ENCODE assay signal across 1 cellular context in genomic region chr11:72432347-72433287, GRCh38.
TF ChIP-seq lines count a peak whose summit lies in the region.

No MANE protein-coding gene starts in this region.

TF ChIP-seq in HepG2, 621 proteins besides CTCF, POLR2A, EP300 and RAD21 (continues in another document):
- TF ChIP-seq ZNF629 (CRISPR knock-in tag; conservative IDR thresholded peaks at IDR 0.05) (peak; percentile 47; the same call in 1 of the 2 replicates), MTERF4 (CRISPR knock-in tag; IDR thresholded peaks at IDR 0.05) (no peak), REL (CRISPR knock-in tag; conservative IDR thresholded peaks at IDR 0.05) (no peak), ASH2L (IDR thresholded peaks at IDR 0.05; ENCODE audit: insufficient read length, low read depth, low read length) (peak; percentile 32), CBFB (CRISPR knock-in tag; IDR thresholded peaks at IDR 0.05) (no peak), KLF9 (CRISPR knock-in tag; IDR thresholded peaks at IDR 0.05; ENCODE audit: low read depth) (no peak), SALL1 (CRISPR knock-in tag; IDR thresholded peaks at IDR 0.05) (peak; percentile 26; the same call in 1 of the 2 replicates), ZNF878 (CRISPR knock-in tag; IDR thresholded peaks at IDR 0.05) (no peak), ARID5B (CRISPR knock-in tag; IDR thresholded peaks at IDR 0.05) (peak; percentile 42; the same call in 1 of the 2 replicates), CHD4 (IDR thresholded peaks at IDR 0.05; ENCODE audit: borderline replicate concordance, low read length) (no peak; the same call in 1 of the 2 replicates), U2AF1 (optimal IDR thresholded peaks at IDR 0.05; ENCODE audit: low read depth, low read length) (no peak), TBP (CRISPR knock-in tag; IDR thresholded peaks at IDR 0.05) (no peak), NR2F6 (IDR thresholded peaks at IDR 0.05) (no peak), NR2F6 (CRISPR knock-in tag; IDR thresholded peaks at IDR 0.05) (0 out of 2 replicates have a peak, but pooled peaks have one; percentile 12), PPARG (CRISPR knock-in tag; conservative IDR thresholded peaks at IDR 0.05) (no peak), KDM2A (CRISPR knock-in tag; IDR thresholded peaks at IDR 0.05; ENCODE audit: borderline replicate concordance, low read depth) (no peak), ZNF569 (CRISPR knock-in tag; IDR thresholded peaks at IDR 0.05; ENCODE audit: borderline replicate concordance) (peak; percentile 82; the same call in 1 of the 2 replicates), SOX6 (IDR thresholded peaks at IDR 0.05) (no peak), SOX6 (CRISPR knock-in tag; IDR thresholded peaks at IDR 0.05) (peak; percentile 60; the same call in 1 of the 2 replicates), SOX5 (CRISPR knock-in tag; IDR thresholded peaks at IDR 0.05; ENCODE audit: borderline replicate concordance) (peak; percentile 60; the same call in 1 of the 2 replicates), PITX1 (CRISPR knock-in tag; IDR thresholded peaks at IDR 0.05) (0 out of 2 replicates have a peak, but pooled peaks have one; percentile 44), FOXP4 (CRISPR knock-in tag; IDR thresholded peaks at IDR 0.05) (0 out of 2 replicates have a peak, but pooled peaks have one; percentile 34), GFI1 (CRISPR knock-in tag; IDR thresholded peaks at IDR 0.05; ENCODE audit: borderline replicate concordance) (peak; percentile 86), GATAD2A (CRISPR knock-in tag; IDR thresholded peaks at IDR 0.05) (0 out of 2 replicates have a peak, but pooled peaks have one; percentile 15), SOX13 (IDR thresholded peaks at IDR 0.05) (no peak), SOX13 (CRISPR knock-in tag; conservative IDR thresholded peaks at IDR 0.05 in 1 of 2, IDR thresholded peaks at IDR 0.05 in 1 of 2) (peak in 1 of 2 experiments; percentile 58; a peak in 2 of 4 replicates), ZBED4 (CRISPR knock-in tag; IDR thresholded peaks at IDR 0.05; ENCODE audit: borderline replicate concordance) (peak; percentile 32; the same call in 1 of the 2 replicates), PAXIP1 (CRISPR knock-in tag; conservative IDR thresholded peaks at IDR 0.05) (0 out of 2 replicates have a peak, but pooled peaks have one; percentile 29), CREM (IDR thresholded peaks at IDR 0.05) (peak; percentile 22; the same call in 1 of the 2 replicates), CREM (CRISPR knock-in tag; IDR thresholded peaks at IDR 0.05) (no peak), ELK4 (CRISPR knock-in tag; IDR thresholded peaks at IDR 0.05; ENCODE audit: borderline replicate concordance) (no peak), NFATC3 (CRISPR knock-in tag; IDR thresholded peaks at IDR 0.05) (0 out of 2 replicates have a peak, but pooled peaks have one; percentile 9), ZKSCAN1 (IDR thresholded peaks at IDR 0.05; ENCODE audit: low read length) (no peak), NCOR1 (IDR thresholded peaks at IDR 0.05; ENCODE audit: borderline replicate concordance, low read length) (peak; percentile 53; the same call in 1 of the 2 replicates), REPIN1 (CRISPR knock-in tag; IDR thresholded peaks at IDR 0.05; ENCODE audit: borderline replicate concordance, low read depth) (0 out of 2 replicates have a peak, but pooled peaks have one; percentile 32), YEATS2 (CRISPR knock-in tag; IDR thresholded peaks at IDR 0.05; ENCODE audit: borderline replicate concordance) (peak; percentile 17; the same call in 1 of the 2 replicates), MNT (IDR thresholded peaks at IDR 0.05) (peak; percentile 29; the same call in 1 of the 2 replicates), ELF3 (CRISPR knock-in tag; IDR thresholded peaks at IDR 0.05) (0 out of 2 replicates have a peak, but pooled peaks have one; percentile 10), HNF4G (IDR thresholded peaks at IDR 0.05; ENCODE audit: borderline replicate concordance, low read depth, low read length) (peak; percentile 57; the same call in 1 of the 2 replicates), HNF4G (CRISPR knock-in tag; IDR thresholded peaks at IDR 0.05; ENCODE audit: borderline replicate concordance, low read depth) (no peak), WIZ (CRISPR knock-in tag; IDR thresholded peaks at IDR 0.05) (0 out of 2 replicates have a peak, but pooled peaks have one; percentile 34), HNF4A (CRISPR knock-in tag; IDR thresholded peaks at IDR 0.05) (peak; percentile 73), LCORL (IDR thresholded peaks at IDR 0.05) (no peak), LCORL (CRISPR knock-in tag; IDR thresholded peaks at IDR 0.05) (peak; percentile 66), TCF7 (IDR thresholded peaks at IDR 0.05; ENCODE audit: low read depth) (peak; percentile 15; the same call in 1 of the 2 replicates)
